ENCODE assay signal across 9 cellular contexts in the genomic region with DNA sequence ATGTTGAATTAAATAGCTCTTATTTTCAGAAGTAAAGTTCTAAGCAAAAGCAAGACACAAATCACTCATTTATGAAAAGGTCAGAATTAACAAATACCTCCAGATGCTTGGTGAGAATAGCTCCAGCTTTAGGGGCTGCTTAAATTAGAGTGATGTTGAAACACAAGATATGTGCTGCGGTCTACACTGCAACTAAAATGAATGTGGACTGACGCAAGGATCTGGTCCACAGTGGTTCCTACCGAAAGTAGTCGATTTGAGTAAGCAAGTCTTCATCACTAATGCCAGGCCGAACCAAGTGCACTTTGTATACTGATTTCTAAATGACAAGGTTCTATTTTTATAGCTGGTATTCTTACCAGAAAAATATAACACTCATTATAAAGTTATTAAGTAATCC.
DNase-seq lines count a peak whose midpoint lies in the region; ATAC-seq, FAIRE-seq and TF ChIP-seq lines count a peak whose summit lies in the region.
"Had no signal": no experiment of that assay in that cellular context is flagged by ENCODE, and none has a peak within 500 bp of the region (broad histone marks: within the 10 kb centered on the region; RNA-seq: fewer than 3 reads in every experiment).

No MANE protein-coding gene starts in this region.

- H3K4me1 ChIP-seq in mucosa of descending colon (ENCODE audit: low read depth) (peaks cover 4% of the 10 kb centered on the region), prostate gland (replicated peaks) (no peaks in the 10 kb centered on the region)
- peaks cover 30 to 37% of the 10 kb centered on the region in 2 donors for H3K4me1 ChIP-seq in naive thymus-derived CD4-positive, alpha-beta T cell (ENCODE audit: control insufficient read depth in 2 of 2, insufficient read depth in 2 of 2, low read length in 2 of 2)

- peaks cover 0 to 38% (median 12%) of the 10 kb centered on the region in 5 donors for H3K36me3 Mint-ChIP-seq in naive thymus-derived CD4-positive, alpha-beta T cell

- no peaks in the 10 kb centered on the region for H3K36me3 ChIP-seq in mucosa of descending colon (ENCODE audit: low read depth)
- no peaks in the 10 kb centered on the region for H3K36me3 ChIP-seq in prostate gland
- H3K36me3 ChIP-seq in naive thymus-derived CD4-positive, alpha-beta T cell (ENCODE audit: control insufficient read depth in 2 of 3, insufficient read depth in 3 of 3, low read length in 3 of 3), result peaks cover 0 to 5% (median 0%) of the 10 kb centered on the region in 3 experiments

- peaks cover 2 to 51% (median 10%) of the 10 kb centered on the region in 7 donors for H3K4me1 Mint-ChIP-seq in naive thymus-derived CD4-positive, alpha-beta T cell

- peak; percentile 88 for FAIRE-seq in GM12891 (lab: Jason Lieb, UNC)

- H3K9me3 ChIP-seq in mucosa of descending colon, result no peaks in the 10 kb centered on the region
- no peaks in the 10 kb centered on the region for H3K9me3 ChIP-seq in prostate gland
- H3K9me3 ChIP-seq in naive thymus-derived CD4-positive, alpha-beta T cell (ENCODE audit: control insufficient read depth in 2 of 3, low read length in 3 of 3), result no peaks in the 10 kb centered on the region

- POLR2A ChIA-PET in naive thymus-derived CD4-positive, alpha-beta T cell (lab: Charles Lee), result no interaction called here

- intact Hi-C loops in mucosa of descending colon (cut with DNase I, micrococcal nuclease) (no loop called here), prostate gland (cut with DNase I) (no loop called here)
- intact Hi-C loops in naive thymus-derived CD4-positive, alpha-beta T cell (cut with micrococcal nuclease), result no loop called here

- H3K9me3 Mint-ChIP-seq in naive thymus-derived CD4-positive, alpha-beta T cell, result peaks cover 0 to 5% (median 0%) of the 10 kb centered on the region in 11 donors

- in situ Hi-C loops in SK-MEL-5 (cut with HindIII; ENCODE audit: low pct_unique_long_range_greater_than_20kb, low sequenced_read_pairs), result no loop called here

- TF ChIP-seq CTCF in mucosa of descending colon (IDR thresholded peaks at IDR 0.05) (no peak), prostate gland (IDR thresholded peaks at IDR 0.05) (no peak)

- no peak overlapping the region for H3K27ac Mint-ChIP-seq in naive thymus-derived CD4-positive, alpha-beta T cell

- H3K4me3 ChIP-seq in mucosa of descending colon (no peak overlapping the region), prostate gland (no peak overlapping the region)
- no peak overlapping the region for H3K4me3 ChIP-seq in naive thymus-derived CD4-positive, alpha-beta T cell (ENCODE audit: low read length)

- TF ChIP-seq POLR2A in GM12891 (IDR thresholded peaks at IDR 0.05; ENCODE audit: low read depth, low read length) (no peak), prostate gland (IDR thresholded peaks at IDR 0.05) (no peak)

- no peaks in the 10 kb centered on the region for H3K27me3 ChIP-seq in prostate gland (replicated peaks; ENCODE audit: insufficient read depth)
- no peaks in the 10 kb centered on the region for H3K27me3 ChIP-seq in naive thymus-derived CD4-positive, alpha-beta T cell (ENCODE audit: control insufficient read depth in 2 of 2, insufficient read depth in 2 of 2, low read length in 2 of 2)

- WGBS in prostate gland, result 93% methylated on average over 5 of the region's 5 CpGs

- peak; percentile 85 for ATAC-seq in GM19438 (IDR thresholded peaks at IDR 0.05; ENCODE audit: low read depth, unreplicated experiment)
- ATAC-seq in HG03045 (IDR thresholded peaks at IDR 0.05; ENCODE audit: unreplicated experiment), result peak; percentile 82
- no peak for ATAC-seq in mucosa of descending colon
- no peak for ATAC-seq in naive thymus-derived CD4-positive, alpha-beta T cell

- DNase-seq in GM12891 (ENCODE audit: insufficient read length, low spot score) (no peak), SK-MEL-5 (ENCODE audit: low read depth, low spot score) (peak; percentile 30), NCI-H1105 (lab: John Stamatoyannopoulos, UW) (no peak), mucosa of descending colon (no peak), prostate gland (ENCODE audit: low spot score) (no peak)
- no peak for DNase-seq in naive thymus-derived CD4-positive, alpha-beta T cell
- DNase-seq: Right ventricle myocardium superior had no signal

- H3K27ac ChIP-seq in prostate gland, result no peak overlapping the region
- no peak overlapping the region for H3K27ac ChIP-seq in naive thymus-derived CD4-positive, alpha-beta T cell (ENCODE audit: low read depth, low read length)

- no peaks in the 10 kb centered on the region for H3K27me3 Mint-ChIP-seq in naive thymus-derived CD4-positive, alpha-beta T cell

- CTCF ChIA-PET in naive thymus-derived CD4-positive, alpha-beta T cell (lab: Charles Lee), result interaction anchor here (1.2 kb wide), 1 partner anchor 64 kb away, joined by 4 read pairs; no protein-coding TSS in a partner anchor

- H3K4me3 Mint-ChIP-seq in naive thymus-derived CD4-positive, alpha-beta T cell, result no peak overlapping the region

TF ChIP-seq in GM12891, 5 proteins besides CTCF, POLR2A, EP300 and RAD21:
- TF ChIP-seq POLR2AphosphoS5 (IDR thresholded peaks at IDR 0.05; ENCODE audit: low read depth, low read length) (no peak; the same call in 1 of the 2 replicates), SPI1 (IDR thresholded peaks at IDR 0.05; ENCODE audit: low read depth, low read length) (peak; percentile 31; the same call in 1 of the 2 replicates), POU2F2 (IDR thresholded peaks at IDR 0.05; ENCODE audit: low read depth, low read length) (peak; percentile 80), TAF1 (IDR thresholded peaks at IDR 0.05; ENCODE audit: low read depth, low read length) (no peak), PAX5 (IDR thresholded peaks at IDR 0.05; ENCODE audit: insufficient read depth, low read length, severe bottlenecking) (peak; percentile 65)

Comparison
In these comparisons a context has a peak if more than half of its experiments do, and no peak if none do; other contexts are left out.
1. ATAC-seq: peak in GM19438 (single experiment) and HG03045 (single experiment); none in mucosa of descending colon (single experiment) and naive thymus-derived CD4-positive, alpha-beta T cell (single experiment).